Comparison of ENCODE assay signal across 6 cellular contexts in the genomic region with DNA sequence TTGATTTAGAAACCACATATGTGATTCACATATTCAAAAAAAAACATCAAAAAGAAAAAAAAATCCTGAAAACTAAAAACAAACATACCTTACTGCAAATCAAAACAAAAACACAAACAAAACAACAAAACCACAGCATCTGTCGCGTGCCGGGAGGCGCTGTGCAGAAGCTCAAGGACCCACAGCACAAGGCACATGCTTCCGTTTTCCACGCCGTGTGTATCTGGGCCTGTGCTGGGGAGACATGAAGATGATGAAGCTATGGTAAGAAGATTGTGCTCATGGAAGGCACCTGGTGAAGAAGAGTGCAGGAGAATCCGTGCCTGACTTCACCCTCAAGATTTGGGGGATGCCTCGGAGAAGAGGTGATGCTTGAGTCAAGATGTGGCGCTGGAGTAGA.
"Had no signal": no experiment of that assay in that cellular context is flagged by ENCODE, and none has a peak within 500 bp of the region (broad histone marks: within the 10 kb centered on the region; RNA-seq: fewer than 3 reads in every experiment).

No MANE protein-coding gene starts in this region.

- H3K27ac ChIP-seq: HL-60 had no signal

- H3K4me3 ChIP-seq: K562 had no signal

- DNase-seq: IMR-90, KBM-7, KG1 had no signal

- ATAC-seq: HepG2, K562 had no signal
